Comparison of ENCODE assay signal across 6 cellular contexts in genomic region chr11:106403751-106404150, GRCh38.
"Had no signal": no experiment of that assay in that cellular context is flagged by ENCODE, and none has a peak within 500 bp of the region (broad histone marks: within the 10 kb centered on the region; RNA-seq: fewer than 3 reads in every experiment).

No MANE protein-coding gene starts in this region.

- DNase-seq: IMR-90, KBM-7, KG1 had no signal

- H3K27ac ChIP-seq: HL-60 had no signal

- ATAC-seq: HepG2, K562 had no signal

- H3K4me3 ChIP-seq: K562 had no signal
